Comparison of ENCODE assay signal across 16 cellular contexts in genomic region chr14:100611811-100612480, GRCh38. TPM values are rescaled to one million over a fixed set of nuclear protein-coding genes. Genes with fewer than 3 reads are reported as not detected.
DNase-seq lines count a peak whose midpoint lies in the region; ATAC-seq and TF ChIP-seq lines count a peak whose summit lies in the region.
"Had no signal": no experiment of that assay in that cellular context is flagged by ENCODE, and none has a peak within 500 bp of the region (broad histone marks: within the 10 kb centered on the region; RNA-seq: fewer than 3 reads in every experiment).

No MANE protein-coding gene starts in this region.

- H3K27me3 Mint-ChIP-seq in activated CD4-positive, alpha-beta memory T cell treated with anti-CD3 and anti-CD28 coated beads for 36 hours, result peaks cover under 1% of the 10 kb centered on the region
- H3K27me3 Mint-ChIP-seq in activated CD4-positive, alpha-beta memory T cell treated with anti-CD3 and anti-CD28 coated beads, Interleukin-2, amount 10 ng/mL, durations not matched to agents 7 days and 5 days, result peaks cover 2% of the 10 kb centered on the region
- peaks cover under 1% of the 10 kb centered on the region for H3K27me3 Mint-ChIP-seq in chondrocyte (ENCODE audit: low read depth)
- H3K27me3 Mint-ChIP-seq in naive thymus-derived CD8-positive, alpha-beta T cell, result peaks cover 0 to 8% (median under 1%) of the 10 kb centered on the region in 5 donors

- H3K9me3 Mint-ChIP-seq in activated CD4-positive, alpha-beta memory T cell treated with anti-CD3 and anti-CD28 coated beads for 36 hours, result no peaks in the 10 kb centered on the region
- no peaks in the 10 kb centered on the region for H3K9me3 Mint-ChIP-seq in activated CD4-positive, alpha-beta memory T cell treated with anti-CD3 and anti-CD28 coated beads, Interleukin-2, amount 10 ng/mL, durations not matched to agents 7 days and 5 days
- H3K9me3 Mint-ChIP-seq in chondrocyte (ENCODE audit: low read depth), result no peaks in the 10 kb centered on the region
- no peaks in the 10 kb centered on the region for H3K9me3 Mint-ChIP-seq in naive thymus-derived CD8-positive, alpha-beta T cell

- no peaks in the 10 kb centered on the region for H3K36me3 ChIP-seq in sigmoid colon

- H3K4me1 Mint-ChIP-seq in activated CD4-positive, alpha-beta memory T cell treated with anti-CD3 and anti-CD28 coated beads for 36 hours (ENCODE audit: low read depth), result peaks cover under 1% of the 10 kb centered on the region
- peaks cover 2% of the 10 kb centered on the region for H3K4me1 Mint-ChIP-seq in activated CD4-positive, alpha-beta memory T cell treated with anti-CD3 and anti-CD28 coated beads, Interleukin-2, amount 10 ng/mL, durations not matched to agents 7 days and 5 days
- H3K4me1 Mint-ChIP-seq in chondrocyte (ENCODE audit: low read depth), result no peaks in the 10 kb centered on the region
- H3K4me1 Mint-ChIP-seq in naive thymus-derived CD8-positive, alpha-beta T cell, result peaks cover 4 to 7% (median 7%) of the 10 kb centered on the region in 4 donors

- TF ChIP-seq POLR2A in sigmoid colon (IDR thresholded peaks at IDR 0.05), result no peak

- TF ChIP-seq EP300 in sigmoid colon (IDR thresholded peaks at IDR 0.05), result no peak

- H3K4me3 Mint-ChIP-seq in activated CD4-positive, alpha-beta memory T cell treated with anti-CD3 and anti-CD28 coated beads for 36 hours, result no peak overlapping the region
- H3K4me3 Mint-ChIP-seq in activated CD4-positive, alpha-beta memory T cell treated with anti-CD3 and anti-CD28 coated beads, Interleukin-2, amount 10 ng/mL, durations not matched to agents 7 days and 5 days, result no peak overlapping the region
- H3K4me3 Mint-ChIP-seq in chondrocyte (ENCODE audit: unreplicated experiment), result no peak overlapping the region
- H3K4me3 Mint-ChIP-seq in naive thymus-derived CD8-positive, alpha-beta T cell, result no peak overlapping the region

- no peak for TF ChIP-seq CTCF in GM13976 (IDR thresholded peaks at IDR 0.05; ENCODE audit: borderline replicate concordance, control extremely low read depth, extremely low read depth, insufficient read depth, missing control alignments)
- no peak for TF ChIP-seq CTCF in chondrocyte (IDR thresholded peaks at IDR 0.05)
- no peak for TF ChIP-seq CTCF in sigmoid colon (IDR thresholded peaks at IDR 0.05)

- intact Hi-C loops in activated CD4-positive, alpha-beta memory T cell treated with anti-CD3 and anti-CD28 coated beads for 36 hours (cut with micrococcal nuclease), result no loop called here
- intact Hi-C loops in sigmoid colon (cut with DNase I), result no loop called here

- 89 to 94% methylated on average over 10 of the region's 10 CpGs for WGBS in sigmoid colon, 2 donors

- in situ Hi-C loops in GM13976 (cut with MboI; ENCODE audit: low sequenced_read_pairs, unreplicated experiment), result no loop called here

- no peaks in the 10 kb centered on the region for H3K36me3 Mint-ChIP-seq in activated CD4-positive, alpha-beta memory T cell treated with anti-CD3 and anti-CD28 coated beads for 36 hours
- H3K36me3 Mint-ChIP-seq in activated CD4-positive, alpha-beta memory T cell treated with anti-CD3 and anti-CD28 coated beads, Interleukin-2, amount 10 ng/mL, durations not matched to agents 7 days and 5 days (ENCODE audit: low read depth), result no peaks in the 10 kb centered on the region
- no peaks in the 10 kb centered on the region for H3K36me3 Mint-ChIP-seq in chondrocyte (ENCODE audit: low read depth)
- H3K36me3 Mint-ChIP-seq in naive thymus-derived CD8-positive, alpha-beta T cell, result no peaks in the 10 kb centered on the region

- DNase-seq in activated CD4-positive, alpha-beta memory T cell treated with anti-CD3 and anti-CD28 coated beads for 36 hours, result no peak
- DNase-seq in activated CD4-positive, alpha-beta memory T cell treated with anti-CD3 and anti-CD28 coated beads, Interleukin-2, amount 10 ng/mL, durations not matched to agents 7 days and 5 days, result no peak
- DNase-seq in GM13976 (ENCODE audit: low spot score), result peak; percentile 17
- DNase-seq in chondrocyte (ENCODE audit: low spot score), result peak; percentile 39
- peak; percentile 27 for DNase-seq in sigmoid colon
- no peak for DNase-seq in naive thymus-derived CD8-positive, alpha-beta T cell
- DNase-seq: Calu3, DMS79 treated with DMSO at 0.1 percent for 48 hours, GF-D8, Kasumi-1, NCI-H1105, NCI-H1436 treated with DMSO at 0.1 percent for 48 hours, NCI-H187 treated with DMSO at 0.1 percent for 48 hours, NCI-H524 treated with DMSO at 0.1 percent for 48 hours, NCI-H774 had no signal

- CTCF ChIA-PET in activated CD4-positive, alpha-beta memory T cell treated with anti-CD3 and anti-CD28 coated beads for 36 hours (lab: Charles Lee), result no interaction called here
- CTCF ChIA-PET in activated CD4-positive, alpha-beta memory T cell treated with anti-CD3 and anti-CD28 coated beads, Interleukin-2, amount 10 ng/mL, durations not matched to agents 7 days and 5 days (lab: Charles Lee), result interaction anchor here (0.7 to 2.6 kb wide), 3 partner anchors 32 to 45 kb away, joined by 3 to 14 read pairs (median 4); no protein-coding TSS in a partner anchor

- no peak overlapping the region for H3K27ac ChIP-seq in sigmoid colon

- no peak for ATAC-seq in naive thymus-derived CD8-positive, alpha-beta T cell
- ATAC-seq in GM21717 (IDR thresholded peaks at IDR 0.05; ENCODE audit: unreplicated experiment), result no peak

- peak overlapping the region; percentile 28 for H3K27ac Mint-ChIP-seq in activated CD4-positive, alpha-beta memory T cell treated with anti-CD3 and anti-CD28 coated beads for 36 hours
- no peak overlapping the region for H3K27ac Mint-ChIP-seq in activated CD4-positive, alpha-beta memory T cell treated with anti-CD3 and anti-CD28 coated beads, Interleukin-2, amount 10 ng/mL, durations not matched to agents 7 days and 5 days
- no peak overlapping the region for H3K27ac Mint-ChIP-seq in chondrocyte (ENCODE audit: unreplicated experiment)
- H3K27ac Mint-ChIP-seq in naive thymus-derived CD8-positive, alpha-beta T cell, result no peak overlapping the region

- no peak overlapping the region for H3K4me3 ChIP-seq in sigmoid colon

- H3K4me1 ChIP-seq in sigmoid colon, result no peaks in the 10 kb centered on the region

- POLR2A ChIA-PET in activated CD4-positive, alpha-beta memory T cell treated with anti-CD3 and anti-CD28 coated beads for 36 hours (lab: Charles Lee), result no interaction called here
- POLR2A ChIA-PET in activated CD4-positive, alpha-beta memory T cell treated with anti-CD3 and anti-CD28 coated beads, Interleukin-2, amount 10 ng/mL, durations not matched to agents 7 days and 5 days (lab: Charles Lee), result no interaction called here
- POLR2A ChIA-PET in naive thymus-derived CD8-positive, alpha-beta T cell (lab: Charles Lee), result no interaction called here

- H3K9me3 ChIP-seq in sigmoid colon, result no peaks in the 10 kb centered on the region

- H3K27me3 ChIP-seq in sigmoid colon, result peaks cover 0 to 7% (median 0%) of the 10 kb centered on the region in 3 donors

RNA-seq across cellular contexts. Expression of gene BEGAIN, which starts 24.7 kb away (rescaled TPM):
- total RNA-seq in activated CD4-positive, alpha-beta memory T cell treated with anti-CD3 and anti-CD28 coated beads for 36 hours, result 1 to 10 TPM; 3.3 to 3.4 TPM
- 1 to 10 TPM; 2.7 to 3.1 TPM for total RNA-seq in activated CD4-positive, alpha-beta memory T cell treated with anti-CD3 and anti-CD28 coated beads, Interleukin-2, amount 10 ng/mL, durations not matched to agents 7 days and 5 days
- total RNA-seq in chondrocyte, result 5.1 to 6.5 TPM (median 6.5 TPM) in 3 replicates
- 1 to 10 TPM in 1 of 4 donors, under 1 TPM in 3; 0.36 to 1.4 (median 0.59) TPM for total RNA-seq in sigmoid colon
- polyA plus RNA-seq in sigmoid colon, result under 1 TPM; 0.46 to 0.90 (median 0.60) TPM
- total RNA-seq in naive thymus-derived CD8-positive, alpha-beta T cell, result 1 to 10 TPM; 1.4 to 1.5 TPM
- under 1 TPM in 2 of 3 donors, not detected in 1; 0.25 to 0.27 TPM for polyA plus RNA-seq in naive thymus-derived CD8-positive, alpha-beta T cell

Comparison
In these comparisons a context has a peak if more than half of its experiments do, and no peak if none do; other contexts are left out.
1. DNase-seq: peak in GM13976 (single experiment), chondrocyte (single experiment) and sigmoid colon (single experiment); none in activated CD4-positive, alpha-beta memory T cell treated with anti-CD3 and anti-CD28 coated beads for 36 hours (single experiment), activated CD4-positive, alpha-beta memory T cell treated with anti-CD3 and anti-CD28 coated beads, Interleukin-2, amount 10 ng/mL, durations not matched to agents 7 days and 5 days (single experiment) and naive thymus-derived CD8-positive, alpha-beta T cell (0 of 10).